ENCODE assay signal across 13 cellular contexts in genomic region chr11:118060081-118060661, GRCh38. TPM values are rescaled to one million over a fixed set of nuclear protein-coding genes. Genes with fewer than 3 reads are reported as not detected.
DNase-seq lines count a peak whose midpoint lies in the region; ATAC-seq and TF ChIP-seq lines count a peak whose summit lies in the region.
"Had no signal": no experiment of that assay in that cellular context is flagged by ENCODE, and none has a peak within 500 bp of the region (broad histone marks: within the 10 kb centered on the region; RNA-seq: fewer than 3 reads in every experiment).

No MANE protein-coding gene starts in this region.

- H3K4me1 ChIP-seq in sigmoid colon = no peaks in the 10 kb centered on the region

- DNase-seq in M059J (ENCODE audit: low read depth) = peak; percentile 29
- peak in 23 of 61 donors; percentile 11 to 65 (median 40) for DNase-seq in caudate nucleus (lab: John Stamatoyannopoulos, UW)
- peak; percentile 60 for DNase-seq in mesenteric fat pad (ENCODE audit: low spot score)
- peak; percentile 54 for DNase-seq in sigmoid colon
- no peak for DNase-seq in SKM-1 (lab: John Stamatoyannopoulos, UW; ENCODE audit: unreplicated experiment)
- DNase-seq in occipital lobe (lab: John Stamatoyannopoulos, UW) = no peak
- DNase-seq in iPS-NIHi11 (ENCODE audit: low spot score) = no peak
- DNase-seq: AML-193, NCI-H1048, NCI-H1694 treated with DMSO at 0.1 percent for 48 hours had no signal

- no peaks in the 10 kb centered on the region for H3K36me3 ChIP-seq in sigmoid colon

- no peaks in the 10 kb centered on the region for H3K27me3 ChIP-seq in sigmoid colon

- no peaks in the 10 kb centered on the region for H3K9me3 ChIP-seq in sigmoid colon
- H3K9me3 ChIP-seq: Caco-2 had no signal

- no peak for ATAC-seq in GM18505 (IDR thresholded peaks at IDR 0.05; ENCODE audit: unreplicated experiment)

- TF ChIP-seq CTCF in sigmoid colon (IDR thresholded peaks at IDR 0.05) = no peak

- H3K27ac ChIP-seq in caudate nucleus (ENCODE audit: low read depth, low read length) (peak overlapping the region; percentile 64), sigmoid colon (no peak overlapping the region)
- H3K27ac ChIP-seq: GM23248 had no signal

- intact Hi-C loops in sigmoid colon (cut with DNase I) = no loop called here

- TF ChIP-seq POLR2A in sigmoid colon (IDR thresholded peaks at IDR 0.05) (no peak), GM18505 (IDR thresholded peaks at IDR 0.05; ENCODE audit: borderline replicate concordance, extremely low read depth, insufficient read depth, insufficient read length) (no peak)

- no peak overlapping the region for H3K4me3 ChIP-seq in sigmoid colon
- H3K4me3 ChIP-seq: GM23248 had no signal

- TF ChIP-seq EP300 in sigmoid colon (IDR thresholded peaks at IDR 0.05) = no peak

- WGBS in sigmoid colon, 2 donors = 93 to 94% methylated on average over 10 of the region's 10 CpGs

RNA-seq across cellular contexts. Expression of gene TMPRSS4, which starts 16.7 kb away (rescaled TPM):
- not detected in 2 replicates for total RNA-seq in M059J (2014; rRNA removed; shearing (Covaris generic))
- total RNA-seq in mesenteric fat pad = not detected
- total RNA-seq in sigmoid colon = 1 to 10 TPM in 1 of 4 donors, not detected in 3; 1.4 TPM
- polyA plus RNA-seq in sigmoid colon = 100 to 1,000 TPM in 2 of 3 donors, 10 to 100 TPM in 1; 68.5 to 134 (median 101) TPM
- not detected for total RNA-seq in occipital lobe
- total RNA-seq: GM23248 had no signal
- polyA plus RNA-seq: GM23248 had no signal

RNA-seq across cellular contexts. Expression of gene SMIM35, which starts 26.6 kb away (rescaled TPM):
- total RNA-seq in M059J (2014; rRNA removed; shearing (Covaris generic)) = not detected in 2 replicates
- total RNA-seq in mesenteric fat pad = not detected
- total RNA-seq in sigmoid colon = not detected
- under 1 TPM in 1 of 3 donors, not detected in 2; 0.28 TPM for polyA plus RNA-seq in sigmoid colon
- not detected for total RNA-seq in occipital lobe
- total RNA-seq: Caco-2, GM23248 had no signal
- polyA plus RNA-seq: GM23248 had no signal

Comparison
In these comparisons a context has a peak if more than half of its experiments do, and no peak if none do; other contexts are left out.
1. DNase-seq: peak in M059J (single experiment), mesenteric fat pad (single experiment) and sigmoid colon (single experiment); none in SKM-1 (single experiment), occipital lobe (single experiment) and iPS-NIHi11 (single experiment).